19 cellular contexts compared by ENCODE assay signal in genomic region chr1:25481625-25482024, GRCh38.
"Had no signal": no experiment of that assay in that cellular context is flagged by ENCODE, and none has a peak within 500 bp of the region (broad histone marks: within the 10 kb centered on the region; RNA-seq: fewer than 3 reads in every experiment).

No MANE protein-coding gene starts in this region.

- H3K4me1 ChIP-seq: breast epithelium had no signal

- H3K27ac Mint-ChIP-seq: activated naive CD8-positive, alpha-beta T cell treated with anti-CD3 and anti-CD28 coated beads for 36 hours; activated T-cell treated with anti-CD3 and anti-CD28 coated beads, Interleukin-2, amount 50 U/mL, for 72 hours; stimulated activated naive CD8-positive, alpha-beta T cell treated with anti-CD3 and anti-CD28 coated beads, Interleukin-15, Interleukin-2, amounts not matched to agents 100 ng/mL and 50 ng/mL, for 24 hours had no signal

- H3K4me3 Mint-ChIP-seq: activated CD8-positive, alpha-beta T cell treated with anti-CD3 and anti-CD28 coated beads for 36 hours; activated naive CD8-positive, alpha-beta T cell treated with anti-CD3 and anti-CD28 coated beads for 36 hours; activated T-cell treated with anti-CD3 and anti-CD28 coated beads, Interleukin-2, amount 50 U/mL, for 72 hours; naive thymus-derived CD8-positive, alpha-beta T cell; stimulated activated naive CD8-positive, alpha-beta T cell treated with anti-CD3 and anti-CD28 coated beads, Interleukin-15, Interleukin-2, amounts not matched to agents 100 ng/mL and 50 ng/mL, for 24 hours had no signal

- H3K36me3 ChIP-seq: breast epithelium, prostate gland had no signal

- H3K27me3 ChIP-seq: breast epithelium, hepatocyte, testis had no signal

- ATAC-seq: activated CD8-positive, alpha-beta T cell treated with anti-CD3 and anti-CD28 coated beads for 36 hours; activated T-cell treated with anti-CD3 and anti-CD28 coated beads, Interleukin-2, amount 50 U/mL, for 72 hours; mucosa of descending colon; naive thymus-derived CD8-positive, alpha-beta T cell had no signal

- H3K9me3 ChIP-seq: breast epithelium, mucosa of descending colon, prostate gland, testis had no signal

- H3K4me3 ChIP-seq: breast epithelium, hepatocyte, lung, mucosa of descending colon, prostate gland, testis had no signal

- H3K4me2 ChIP-seq: hepatocyte had no signal

- H3K9me3 Mint-ChIP-seq: activated CD8-positive, alpha-beta T cell treated with anti-CD3 and anti-CD28 coated beads for 36 hours; activated naive CD8-positive, alpha-beta T cell treated with anti-CD3 and anti-CD28 coated beads for 36 hours; activated T-cell treated with anti-CD3 and anti-CD28 coated beads, Interleukin-2, amount 50 U/mL, for 72 hours; naive thymus-derived CD8-positive, alpha-beta T cell; stimulated activated naive CD8-positive, alpha-beta T cell treated with anti-CD3 and anti-CD28 coated beads, Interleukin-15, Interleukin-2, amounts not matched to agents 100 ng/mL and 50 ng/mL, for 24 hours had no signal

- H2AFZ ChIP-seq: hepatocyte had no signal

- H3K27ac ChIP-seq: breast epithelium, hepatocyte, prostate gland, testis had no signal

- H3K27me3 Mint-ChIP-seq: activated CD8-positive, alpha-beta T cell treated with anti-CD3 and anti-CD28 coated beads for 36 hours; activated naive CD8-positive, alpha-beta T cell treated with anti-CD3 and anti-CD28 coated beads for 36 hours; naive thymus-derived CD8-positive, alpha-beta T cell; stimulated activated naive CD8-positive, alpha-beta T cell treated with anti-CD3 and anti-CD28 coated beads, Interleukin-15, Interleukin-2, amounts not matched to agents 100 ng/mL and 50 ng/mL, for 24 hours had no signal

- DNase-seq: activated CD4-positive, alpha-beta T cell treated with anti-CD3 and anti-CD28 coated beads for 4 hours; activated CD8-positive, alpha-beta memory T cell treated with anti-CD3 and anti-CD28 coated beads, Interleukin-2, amount 50 U/mL, for 4 hours; activated CD8-positive, alpha-beta T cell treated with anti-CD3 and anti-CD28 coated beads for 36 hours; activated gamma-delta T cell treated with Interleukin-2 at 50 U/mL for 16 hours; activated naive CD8-positive, alpha-beta T cell treated with anti-CD3 and anti-CD28 coated beads for 36 hours; activated T-cell treated with anti-CD3 and anti-CD28 coated beads, Interleukin-2, amount 50 U/mL, for 72 hours; foreskin melanocyte; kidney glomerular epithelial cell; mucosa of descending colon; naive thymus-derived CD8-positive, alpha-beta T cell; stimulated activated CD4-positive, alpha-beta T cell treated with anti-CD3 and anti-CD28 coated beads, Interleukin-4, amount 100 ng/mL, for 1 hour; stimulated activated CD8-positive, alpha-beta memory T cell treated with anti-CD3 and anti-CD28 coated beads, Interleukin-4, amount 100 ng/mL, for 48 hours; T1000; testis had no signal
